9 cellular contexts compared by ENCODE assay signal in genomic region chr6:28657367-28657755, GRCh38.
DNase-seq lines count a peak whose midpoint lies in the region; ATAC-seq and TF ChIP-seq lines count a peak whose summit lies in the region.
"Had no signal": no experiment of that assay in that cellular context is flagged by ENCODE, and none has a peak within 500 bp of the region (broad histone marks: within the 10 kb centered on the region; RNA-seq: fewer than 3 reads in every experiment).

No MANE protein-coding gene starts in this region.

- H3K9ac ChIP-seq in OCI-LY3 (ENCODE audit: low read length) (peak overlapping the region; percentile 19; the same call in 1 of the 2 replicates), rectal smooth muscle tissue (ENCODE audit: low read length) (no peak overlapping the region)

- H3K9me3 ChIP-seq in OCI-LY3 (ENCODE audit: insufficient read depth, low read length) = no peaks in the 10 kb centered on the region

- peak overlapping the region; percentile 46; the same call in 1 of the 2 replicates for H2AFZ ChIP-seq in OCI-LY3 (ENCODE audit: low read depth, low read length)

- H3K9me3 Mint-ChIP-seq in endothelial cell (ENCODE audit: unreplicated experiment) = no peaks in the 10 kb centered on the region

- H3K4me1 ChIP-seq in OCI-LY3 (ENCODE audit: low read length) = 0 out of 2 replicates have a peak, but pooled peaks cover 3% of the 10 kb centered on the region
- no peaks in the 10 kb centered on the region for H3K4me1 ChIP-seq in rectal smooth muscle tissue (ENCODE audit: control insufficient read depth, insufficient read depth, low read length)
- H3K4me1 ChIP-seq: foreskin keratinocyte had no signal

- peaks cover 17% of the 10 kb centered on the region for H3K4me1 Mint-ChIP-seq in endothelial cell (ENCODE audit: unreplicated experiment)

- H3K4me3 ChIP-seq in GM06990 (replicated peaks; ENCODE audit: low read depth, low read length) = peak overlapping the region; percentile 19; the same call in 1 of the 2 replicates
- peak overlapping the region; percentile 93 for H3K4me3 ChIP-seq in OCI-LY3 (ENCODE audit: low read length)
- peak overlapping the region; percentile 43 for H3K4me3 ChIP-seq in rectal smooth muscle tissue (ENCODE audit: low read length)

- H4K20me1 ChIP-seq in OCI-LY3 (ENCODE audit: insufficient read depth, low read length) = no peaks in the 10 kb centered on the region

- peaks cover 10% of the 10 kb centered on the region for H3K27me3 Mint-ChIP-seq in endothelial cell (ENCODE audit: unreplicated experiment)

- DNase-seq in GM06990 (ENCODE audit: extremely low read depth, insufficient read length) (no peak), endothelial cell (ENCODE audit: low spot score) (no peak), UCSD-AML1 (lab: John Stamatoyannopoulos, UW; ENCODE audit: unreplicated experiment) (no peak), DMS153 (lab: John Stamatoyannopoulos, UW) (no peak)
- no peak for DNase-seq in activated CD4-positive, alpha-beta T cell treated with anti-CD3 and anti-CD28 coated beads for 48 hours

- H3K27ac ChIP-seq in OCI-LY3 (ENCODE audit: low read length) (no peak overlapping the region), rectal smooth muscle tissue (ENCODE audit: low read depth, low read length) (no peak overlapping the region)
- H3K27ac ChIP-seq: foreskin keratinocyte had no signal

- TF ChIP-seq CTCF in GM06990 (IDR thresholded peaks at IDR 0.05; ENCODE audit: insufficient read depth, low read length, poor library complexity, severe bottlenecking) = no peak
- TF ChIP-seq CTCF in OCI-LY3 (IDR thresholded peaks at IDR 0.05; ENCODE audit: low read depth, low read length) = no peak
- TF ChIP-seq CTCF in endothelial cell (IDR thresholded peaks at IDR 0.05; ENCODE audit: unreplicated experiment) = no peak

- H3K4me3 Mint-ChIP-seq in endothelial cell (ENCODE audit: unreplicated experiment) = peak overlapping the region; percentile 92

- peak overlapping the region; percentile 92 for H3K4me2 ChIP-seq in OCI-LY3 (ENCODE audit: low read length)

- no peak for ATAC-seq in HG03095 (IDR thresholded peaks at IDR 0.05; ENCODE audit: unreplicated experiment)

- H3K36me3 Mint-ChIP-seq in endothelial cell (ENCODE audit: low read depth, unreplicated experiment) = peaks cover 6% of the 10 kb centered on the region

- no peak overlapping the region for H3K27ac Mint-ChIP-seq in endothelial cell (ENCODE audit: unreplicated experiment)

- H3K27me3 ChIP-seq in GM06990 (replicated peaks; ENCODE audit: control insufficient read depth, insufficient read depth, low read length) (no peaks in the 10 kb centered on the region), OCI-LY3 (ENCODE audit: low read depth, low read length) (no peaks in the 10 kb centered on the region), rectal smooth muscle tissue (ENCODE audit: control insufficient read depth, insufficient read depth, low read length) (peaks cover 10% of the 10 kb centered on the region)

- no peaks in the 10 kb centered on the region for H3K79me2 ChIP-seq in OCI-LY3 (ENCODE audit: low read length)

- no peaks in the 10 kb centered on the region for H3K36me3 ChIP-seq in GM06990 (ENCODE audit: control insufficient read depth, insufficient read depth, low read length)
- H3K36me3 ChIP-seq in OCI-LY3 (replicated peaks; ENCODE audit: low read depth, low read length) = no peaks in the 10 kb centered on the region
- no peaks in the 10 kb centered on the region for H3K36me3 ChIP-seq in rectal smooth muscle tissue (ENCODE audit: control insufficient read depth, insufficient read depth, low read length)

Comparison
In these comparisons a context has a peak if more than half of its experiments do, and no peak if none do; other contexts are left out.
1. H3K4me3 ChIP-seq: peak in every context shown above with its lines; median percentile 93 in OCI-LY3; 43 in rectal smooth muscle tissue; 19 in GM06990.